In genomic region chr16:1613728-1614225, GRCh38 we compare ENCODE assay signal across 8 cellular contexts. TPM values are rescaled to one million over a fixed set of nuclear protein-coding genes. Genes with fewer than 3 reads are reported as not detected.
DNase-seq lines count a peak whose midpoint lies in the region; ATAC-seq and TF ChIP-seq lines count a peak whose summit lies in the region.

No MANE protein-coding gene starts in this region.

- TF ChIP-seq CTCF in DND-41 (IDR thresholded peaks at IDR 0.05; ENCODE audit: borderline replicate concordance, extremely low read depth, low read length, poor library complexity, severe bottlenecking) (no peak), mammary epithelial cell (conservative IDR thresholded peaks at IDR 0.05 in 1 of 2, IDR thresholded peaks at IDR 0.05 in 1 of 2; ENCODE audit: extremely low read depth in 1 of 2, insufficient read depth in 1 of 2, low read depth in 1 of 2, low read length in 2 of 2) (no peak), mucosa of descending colon (IDR thresholded peaks at IDR 0.05) (no peak)

- H3K27me3 ChIP-seq in DND-41 (ENCODE audit: insufficient read depth, low read length, poor library complexity) (peaks cover 10% of the 10 kb centered on the region), mammary epithelial cell (ENCODE audit: insufficient read depth, low read length) (no peaks in the 10 kb centered on the region)

- DNase-seq in DND-41 (peak; percentile 26), M059J (ENCODE audit: low read depth) (peak; percentile 5), mammary epithelial cell (peak; percentile 34), mucosa of descending colon (peak; percentile 24 to 60 (median 50)), NCI-H524 treated with DMSO at 0.1 percent for 48 hours (lab: John Stamatoyannopoulos, UW) (no peak), sciatic nerve (ENCODE audit: low spot score) (no peak)

- H4K20me1 ChIP-seq in DND-41 (ENCODE audit: insufficient read depth, low read length) (peaks cover 16% of the 10 kb centered on the region), mammary epithelial cell (ENCODE audit: insufficient read depth, low read length) (no peaks in the 10 kb centered on the region)

- dilution Hi-C loops in mammary epithelial cell (cut with HindIII; ENCODE audit: low sequenced_read_pairs), result no loop called here

- 0% methylated on average over 20 of the region's 39 CpGs for WGBS in mammary epithelial cell (ENCODE audit: low coverage, missing lambda C conversion rate)

- peak overlapping the region; percentile 88 for H3K9ac ChIP-seq in DND-41 (ENCODE audit: low read depth, low read length)
- peak overlapping the region; percentile 84 for H3K9ac ChIP-seq in mammary epithelial cell (ENCODE audit: insufficient read depth, low read length)

- H3K9me3 ChIP-seq in DND-41 (ENCODE audit: insufficient read depth, low read length, severe bottlenecking) (no peaks in the 10 kb centered on the region), mammary epithelial cell (replicated peaks; ENCODE audit: insufficient read depth, low read length) (no peaks in the 10 kb centered on the region), mucosa of descending colon (no peaks in the 10 kb centered on the region)

- H3K4me1 ChIP-seq in DND-41 (ENCODE audit: insufficient read depth, low read length) (peaks cover 55% of the 10 kb centered on the region), mammary epithelial cell (ENCODE audit: insufficient read depth, low read length) (peaks cover 28% of the 10 kb centered on the region), mucosa of descending colon (ENCODE audit: low read depth) (peaks cover 30% of the 10 kb centered on the region)

- BruUV-seq in mammary epithelial cell (replicated peaks; lab: Mats Ljungman, UMichigan), result no TSS peak

- intact Hi-C loops in mammary epithelial cell (cut with micrococcal nuclease) (loop anchor here (2.0 to 10.0 kb wide), 7 partner anchors 34 to 239 kb away; partner anchors contain the start of genes EME2, JPT2, MAPK8IP3 and MRPS34), mucosa of descending colon (cut with DNase I, micrococcal nuclease) (no loop called here), sciatic nerve (cut with DNase I) (no loop called here)

- H3K4me3 ChIP-seq in DND-41 (ENCODE audit: low read depth in 1 of 2, low read length in 2 of 2) (peak overlapping the region; percentile 95 to 98; a peak in 3 of 4 replicates), mammary epithelial cell (replicated peaks in 1 of 3; ENCODE audit: insufficient read depth in 1 of 3, low read depth in 2 of 3, low read length in 3 of 3) (peak overlapping the region; percentile 56 to 84 (median 68)), mucosa of descending colon (peak overlapping the region; percentile 24)

- H3K4me2 ChIP-seq in DND-41 (ENCODE audit: insufficient read depth, low read length) (peak overlapping the region; percentile 88), mammary epithelial cell (ENCODE audit: insufficient read depth, low read depth, low read length) (peak overlapping the region; percentile 87)

- H3K79me2 ChIP-seq in DND-41 (ENCODE audit: insufficient read depth, low read length) (peaks cover 79% of the 10 kb centered on the region), mammary epithelial cell (ENCODE audit: insufficient read depth, low read length) (peaks cover 67% of the 10 kb centered on the region)

- H3K27ac ChIP-seq in DND-41 (ENCODE audit: low read length) (peak overlapping the region; percentile 59; the same call in 1 of the 2 replicates), mammary epithelial cell (ENCODE audit: insufficient read depth, low read depth, low read length) (peak overlapping the region; percentile 38)

- CTCF ChIA-PET in mammary epithelial cell (lab: Charles Lee; ENCODE audit: low non-redundant PET), result no interaction called here

- 0 out of 2 replicates have a peak overlapping the region, but pooled peaks have one; percentile 33 for H2AFZ ChIP-seq in DND-41 (ENCODE audit: low read depth, low read length)
- H2AFZ ChIP-seq in mammary epithelial cell (ENCODE audit: low read depth, low read length), result no peak overlapping the region

- ATAC-seq in DND-41 (ENCODE audit: insufficient read depth, low read depth) (no peak), mucosa of descending colon (no peak), GM19351 (IDR thresholded peaks at IDR 0.05; ENCODE audit: unreplicated experiment) (no peak), sciatic nerve (no peak), GM18511 (IDR thresholded peaks at IDR 0.05; ENCODE audit: unreplicated experiment) (no peak)

- in situ Hi-C loops in mammary epithelial cell (cut with MboI; ENCODE audit: low sequenced_read_pairs in 2 of 2), result loop anchor here in 1 of 2 donors (10.0 kb wide), 1 partner anchor 91 kb away; the partner anchor contains the start of gene MAPK8IP3

- peaks cover 33% of the 10 kb centered on the region for H3K36me3 ChIP-seq in DND-41 (ENCODE audit: insufficient read depth, low read length)
- peaks cover 5% of the 10 kb centered on the region for H3K36me3 ChIP-seq in mammary epithelial cell (ENCODE audit: insufficient read depth, low read length)
- H3K36me3 ChIP-seq in mucosa of descending colon (ENCODE audit: low read depth), result no peaks in the 10 kb centered on the region

RNA-seq across cellular contexts. Expression of gene CRAMP1, which starts 1.6 kb away (rescaled TPM):
- 4.9 and 5.9 TPM in 2 replicates for total RNA-seq in M059J (2014; rRNA removed; shearing (Covaris generic))
- total RNA-seq in mammary epithelial cell (10 to 100 TPM in 1 of 2 donors, 1 to 10 TPM in 1; 8.7 to 16.7 TPM), mucosa of descending colon (10 to 100 TPM; 15.7 to 27.4 (median 20.6) TPM), sciatic nerve (26.1 TPM)
- 7.2 TPM for polyA plus RNA-seq in mammary epithelial cell
- 16.3 TPM for polyA minus RNA-seq in mammary epithelial cell

RNA-seq across cellular contexts. Expression of gene IFT140, which starts 1.9 kb away (rescaled TPM):
- 11.2 and 11.7 TPM in 2 replicates for total RNA-seq in M059J (2014; rRNA removed; shearing (Covaris generic))
- total RNA-seq in mammary epithelial cell (10 to 100 TPM; 16.6 to 22.0 TPM), mucosa of descending colon (10 to 100 TPM; 16.6 to 22.7 (median 17.1) TPM), sciatic nerve (29.2 TPM)
- 4.7 TPM for polyA plus RNA-seq in mammary epithelial cell
- 7.3 TPM for polyA minus RNA-seq in mammary epithelial cell

Comparison
In these comparisons a context has a peak if more than half of its experiments do, and no peak if none do; other contexts are left out.
1. DNase-seq: peak in DND-41 (single experiment), M059J (single experiment), mammary epithelial cell (single experiment) and mucosa of descending colon (3 of 3); none in NCI-H524 treated with DMSO at 0.1 percent for 48 hours (single experiment) and sciatic nerve (single experiment).
2. H3K4me3 ChIP-seq: peak in every context shown above with its lines; median percentile 96 in DND-41; 68 in mammary epithelial cell; 24 in mucosa of descending colon.